Comparison of ENCODE assay signal across 1 cellular context in the genomic region with DNA sequence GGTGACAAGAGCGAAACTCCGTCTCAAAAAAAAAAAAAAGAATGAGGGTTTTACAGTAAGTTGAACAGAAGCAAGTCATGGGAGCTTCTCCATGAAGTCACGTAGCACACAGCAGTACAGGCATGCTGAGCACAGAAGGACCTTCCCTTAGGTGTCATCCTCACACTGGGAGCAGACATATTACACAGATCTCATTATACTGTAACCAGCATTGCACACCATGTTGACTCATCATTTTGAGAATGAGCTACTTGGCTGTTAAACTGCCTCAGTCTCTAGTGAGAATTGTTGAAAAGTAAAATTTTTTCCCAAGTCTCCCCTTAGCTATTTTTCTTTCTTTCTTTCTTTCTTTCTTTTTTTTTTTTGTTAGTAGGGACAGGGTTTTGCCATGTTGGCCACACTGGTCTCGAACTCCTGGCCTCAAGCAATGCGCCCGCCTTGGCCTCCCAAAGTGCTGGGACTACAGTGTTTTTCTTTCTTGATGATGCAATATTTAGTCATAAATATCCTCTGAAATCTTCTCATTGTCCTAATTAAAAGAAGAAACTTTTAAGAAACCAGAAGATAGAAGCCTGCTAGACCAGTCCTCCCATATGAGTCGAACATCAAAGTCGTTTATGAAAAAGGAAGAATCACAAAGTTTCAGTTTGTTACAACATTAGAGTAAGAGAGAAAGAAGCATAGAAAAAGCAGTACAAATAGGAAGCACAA.
A peak's percentile ranks its signal among the peaks of the same experiment; 100 is the strongest.
TF ChIP-seq lines count a peak whose summit lies in the region.

No MANE protein-coding gene starts in this region.

TF ChIP-seq in H1, 55 proteins besides CTCF, POLR2A, EP300 and RAD21:
- peak; percentile 32; the same call in 1 of the 2 replicates for TF ChIP-seq CEBPB (IDR thresholded peaks at IDR 0.05; ENCODE audit: low read depth, low read length)
- no peak for TF ChIP-seq YY1 (IDR thresholded peaks at IDR 0.05; ENCODE audit: low read depth, low read length)
TF ChIP-seq in H1: peak in this region for 1.
